ENCODE assay signal across 23 cellular contexts in genomic region chr10:6759961-6760360, GRCh38.
"Had no signal": no experiment of that assay in that cellular context is flagged by ENCODE, and none has a peak within 500 bp of the region (broad histone marks: within the 10 kb centered on the region; RNA-seq: fewer than 3 reads in every experiment).

No MANE protein-coding gene starts in this region.

- H3K4me1 ChIP-seq: parathyroid adenoma, right lobe of liver, stomach, thyroid gland, upper lobe of left lung had no signal

- H3K27ac ChIP-seq: neural progenitor cell, ovary, parathyroid adenoma, right lobe of liver, stomach, thoracic aorta, thyroid gland, tibial nerve, upper lobe of left lung, vagina had no signal

- H3K79me2 ChIP-seq: parathyroid adenoma had no signal

- H3K9me3 ChIP-seq: ovary, right lobe of liver, thoracic aorta, thyroid gland, vagina had no signal

- ATAC-seq: naive thymus-derived CD4-positive, alpha-beta T cell; natural killer cell; right cardiac atrium; right lobe of liver; stimulated activated effector memory CD8-positive, alpha-beta T cell treated with anti-CD3 and anti-CD28 coated beads, Interleukin-12 subunit alpha, Interleukin-12 subunit beta, amount 100 ng/mL, for 72 hours; stimulated activated naive B cell treated with anti-CD40 and anti-IgM and Interleukin-4, amounts not matched to agents 10 μg/mL and 1 μg/mL and 100 μg/mL, for 72 hours had no signal

- DNase-seq: naive thymus-derived CD4-positive, alpha-beta T cell; natural killer cell; occipital lobe; ovary; right cardiac atrium; right lobe of liver; small intestine; stimulated activated CD4-positive, alpha-beta T cell treated with anti-CD3 and anti-CD28 coated beads, Interleukin-15, amount 100 ng/mL, for 24 hours; stimulated activated CD4-positive, alpha-beta T cell treated with anti-CD3 and anti-CD28 coated beads, Interleukin-2, amount 100 ng/mL, for 24 hours; stimulated activated CD4-positive, alpha-beta T cell treated with anti-CD3 and anti-CD28 coated beads, Interleukin-2, amount 100 ng/mL, for 48 hours; stimulated activated CD4-positive, alpha-beta T cell treated with anti-CD3 and anti-CD28 coated beads, Interleukin-4, amount 100 ng/mL, for 24 hours; stimulated activated naive B cell treated with anti-CD40 and anti-IgM and Interleukin-4, amounts not matched to agents 10 μg/mL and 1 μg/mL and 100 μg/mL, for 72 hours; stimulated activated naive CD4-positive, alpha-beta T cell treated with Interleukin-2 at 50 U/mL for 16 hours; stomach; thyroid gland; trophoblast cell; upper lobe of left lung had no signal

- H3K36me3 ChIP-seq: neural progenitor cell, ovary, right lobe of liver, stomach, thoracic aorta, thyroid gland, tibial nerve, upper lobe of left lung, vagina had no signal

- H3K27me3 ChIP-seq: neural progenitor cell, ovary, right lobe of liver, thyroid gland, tibial nerve, upper lobe of left lung, vagina had no signal

- H3K4me2 ChIP-seq: neural progenitor cell had no signal

- H3K4me3 ChIP-seq: neural progenitor cell, ovary, right lobe of liver, stomach, thoracic aorta, thyroid gland, tibial nerve, upper lobe of left lung, vagina had no signal

- H3K9ac ChIP-seq: neural progenitor cell, parathyroid adenoma had no signal

- H2AFZ ChIP-seq: neural progenitor cell, parathyroid adenoma had no signal
